Comparison of ENCODE assay signal across 10 cellular contexts in the genomic region with DNA sequence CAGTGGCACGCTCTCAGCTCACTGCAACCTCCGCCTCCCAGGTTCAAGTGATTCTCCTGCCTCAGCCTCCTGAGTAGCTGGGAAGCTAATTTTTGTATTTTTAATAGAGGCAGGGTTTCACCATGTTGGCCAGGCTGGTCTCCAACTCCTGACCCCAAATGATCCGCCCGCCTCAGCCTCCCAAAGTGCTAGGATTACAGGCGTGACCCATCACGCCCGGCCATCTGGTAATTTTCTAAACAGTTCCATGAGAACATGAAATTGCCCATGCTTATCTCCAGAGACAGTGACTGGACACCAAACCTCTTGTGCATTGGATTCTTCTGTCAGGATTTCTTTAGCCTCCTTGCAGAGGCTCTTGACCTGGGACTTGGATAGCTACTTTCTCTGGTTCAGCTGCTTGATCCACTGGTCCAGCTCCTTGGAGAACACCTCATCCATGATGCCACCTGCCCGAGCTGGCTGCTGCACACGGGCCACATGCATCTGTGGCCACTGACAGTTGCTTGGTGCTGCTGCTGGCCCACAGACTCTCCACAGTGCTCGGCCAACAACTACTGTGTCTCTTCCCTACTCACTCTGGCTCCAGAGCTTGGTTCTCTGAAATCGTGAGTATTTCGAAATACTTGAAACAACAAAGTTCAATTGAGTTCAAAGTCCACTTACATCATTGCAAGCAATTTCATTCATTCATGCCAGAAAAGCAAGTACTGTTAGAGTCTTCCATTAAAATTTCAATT. TPM values are rescaled to one million over a fixed set of nuclear protein-coding genes. Genes with fewer than 3 reads are reported as not detected.
DNase-seq lines count a peak whose midpoint lies in the region; TF ChIP-seq lines count a peak whose summit lies in the region.
"Had no signal": no experiment of that assay in that cellular context is flagged by ENCODE, and none has a peak within 500 bp of the region (broad histone marks: within the 10 kb centered on the region; RNA-seq: fewer than 3 reads in every experiment).

No MANE protein-coding gene starts in this region.

- peak overlapping the region in 3 of 4 donors; percentile 7 to 60 (median 51) for H3K27ac ChIP-seq in esophagus muscularis mucosa (replicated peaks in 1 of 4)

- WGBS in esophagus muscularis mucosa, result 71% methylated on average over 12 of the region's 12 CpGs

- CTCF ChIA-PET in HEK293T (lab: Yijun Ruan, JAX), result interaction anchor here (1.4 to 3.6 kb wide), 2 partner anchors 10 to 12 kb away, joined by 8 to 18 read pairs; no protein-coding TSS in a partner anchor

- intact Hi-C loops in esophagus muscularis mucosa (cut with DNase I), result no loop called here

- peaks cover 5 to 23% (median 14%) of the 10 kb centered on the region in 4 donors for H3K4me1 ChIP-seq in esophagus muscularis mucosa

- no peak for TF ChIP-seq POLR2A in esophagus muscularis mucosa (IDR thresholded peaks at IDR 0.05; ENCODE audit: low read depth)

- DNase-seq in AML-193 (lab: John Stamatoyannopoulos, UW), result peak; percentile 72 to 86
- peak; percentile 25 for DNase-seq in NCI-H226
- DNase-seq in esophagus muscularis mucosa (ENCODE audit: extremely low spot score), result no peak
- DNase-seq in myocyte (ENCODE audit: low read depth), result peak; percentile 45
- no peak for DNase-seq in activated gamma-delta T cell treated with Interleukin-2 at 50 U/mL for 16 hours
- DNase-seq in stimulated activated CD4-positive, alpha-beta T cell treated with anti-CD3 and anti-CD28 coated beads, Interleukin-4, amount 100 ng/mL, for 24 hours, result no peak
- no peak for DNase-seq in HEK293T (ENCODE audit: extremely low spot score)
- no peak for DNase-seq in NCI-H2029 treated with DMSO at 0.1 percent for 48 hours (lab: John Stamatoyannopoulos, UW)
- DNase-seq: COR-L47, NCI-H1105 treated with DMSO at 0.1 percent for 48 hours had no signal

- no peaks in the 10 kb centered on the region for H3K27me3 ChIP-seq in esophagus muscularis mucosa

- H3K9me3 ChIP-seq in esophagus muscularis mucosa, result no peaks in the 10 kb centered on the region

- POLR2A ChIA-PET in HEK293T (lab: Yijun Ruan, JAX), result no interaction called here

- TF ChIP-seq CTCF in esophagus muscularis mucosa (IDR thresholded peaks at IDR 0.05), result no peak

- no peak overlapping the region for H3K4me3 ChIP-seq in esophagus muscularis mucosa

- no peaks in the 10 kb centered on the region for H3K36me3 ChIP-seq in esophagus muscularis mucosa

- no peak for TF ChIP-seq EP300 in esophagus muscularis mucosa (IDR thresholded peaks at IDR 0.05)

TF ChIP-seq in HEK293T, 16 proteins besides CTCF, POLR2A, EP300 and RAD21:
- TF ChIP-seq FOXK2 (IDR thresholded peaks at IDR 0.05) (no peak), L3MBTL2 (conservative IDR thresholded peaks at IDR 0.05) (no peak), ELF4 (IDR thresholded peaks at IDR 0.05) (no peak), ARNT (IDR thresholded peaks at IDR 0.05) (no peak), SUZ12 (IDR thresholded peaks at IDR 0.05) (no peak), LEF1 (IDR thresholded peaks at IDR 0.05; ENCODE audit: borderline replicate concordance) (no peak), CTBP1 (IDR thresholded peaks at IDR 0.05; ENCODE audit: borderline replicate concordance) (no peak), FOXA1 (IDR thresholded peaks at IDR 0.05) (no peak), NFRKB (IDR thresholded peaks at IDR 0.05) (no peak), SP1 (IDR thresholded peaks at IDR 0.05) (no peak), BHLHE40 (IDR thresholded peaks at IDR 0.05; ENCODE audit: borderline replicate concordance) (no peak), TARDBP (IDR thresholded peaks at IDR 0.05) (no peak)
- TF ChIP-seq, protein P1, sequence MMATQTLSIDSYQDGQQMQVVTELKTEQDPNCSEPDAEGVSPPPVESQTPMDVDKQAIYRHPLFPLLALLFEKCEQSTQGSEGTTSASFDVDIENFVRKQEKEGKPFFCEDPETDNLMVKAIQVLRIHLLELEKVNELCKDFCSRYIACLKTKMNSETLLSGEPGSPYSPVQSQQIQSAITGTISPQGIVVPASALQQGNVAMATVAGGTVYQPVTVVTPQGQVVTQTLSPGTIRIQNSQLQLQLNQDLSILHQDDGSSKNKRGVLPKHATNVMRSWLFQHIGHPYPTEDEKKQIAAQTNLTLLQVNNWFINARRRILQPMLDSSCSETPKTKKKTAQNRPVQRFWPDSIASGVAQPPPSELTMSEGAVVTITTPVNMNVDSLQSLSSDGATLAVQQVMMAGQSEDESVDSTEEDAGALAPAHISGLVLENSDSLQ (IDR thresholded peaks at IDR 0.05), result no peak

RNA-seq across cellular contexts. Expression of a gene that starts 40.0 kb away (rescaled TPM):
- total RNA-seq in esophagus muscularis mucosa, result 10 to 100 TPM; 26.6 to 38.6 (median 32.7) TPM
- 19.8 TPM in 2 replicates for total RNA-seq in myocyte
- 19.2 TPM for polyA plus RNA-seq in myocyte (2012)

Comparison
In these comparisons a context has a peak if more than half of its experiments do, and no peak if none do; other contexts are left out.
1. DNase-seq: peak in AML-193 (2 of 2), NCI-H226 (single experiment) and myocyte (single experiment); none in esophagus muscularis mucosa (single experiment), activated gamma-delta T cell treated with Interleukin-2 at 50 U/mL for 16 hours (single experiment), stimulated activated CD4-positive, alpha-beta T cell treated with anti-CD3 and anti-CD28 coated beads, Interleukin-4, amount 100 ng/mL, for 24 hours (single experiment), HEK293T (single experiment) and NCI-H2029 treated with DMSO at 0.1 percent for 48 hours (single experiment).